In the genomic region with DNA sequence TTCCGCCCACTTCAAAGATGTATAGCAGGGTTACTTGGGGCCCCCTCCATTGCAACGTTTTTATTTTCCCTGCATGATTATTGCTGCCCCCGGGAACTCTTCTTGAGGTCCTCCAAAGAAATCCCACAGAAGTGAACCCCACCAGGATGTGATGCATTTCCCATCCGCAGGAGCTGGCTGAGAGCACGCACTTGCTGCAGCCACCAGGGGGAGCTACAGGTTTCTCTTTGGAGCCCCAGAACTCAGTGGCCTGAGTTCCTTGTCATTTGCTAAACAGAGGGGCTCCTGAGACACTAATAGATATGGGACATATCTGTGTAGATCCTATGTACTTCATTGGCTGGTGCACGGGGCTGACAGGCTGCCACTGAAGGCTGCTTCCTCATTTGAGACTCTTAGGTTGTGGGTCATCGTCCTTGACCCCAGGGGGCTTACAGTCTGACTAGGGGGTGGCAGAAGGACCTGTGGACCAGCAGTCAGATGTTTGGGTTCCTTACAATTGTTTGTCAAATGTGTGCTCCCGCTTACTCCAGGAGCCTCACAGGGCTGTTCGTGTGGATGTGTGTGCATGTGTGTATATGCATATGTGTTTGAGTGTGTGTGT, we compare ENCODE assay signal across 9 cellular contexts. TPM values are rescaled to one million over a fixed set of nuclear protein-coding genes. Genes with fewer than 3 reads are reported as not detected.
DNase-seq lines count a peak whose midpoint lies in the region; ATAC-seq and TF ChIP-seq lines count a peak whose summit lies in the region.
"Had no signal": no experiment of that assay in that cellular context is flagged by ENCODE, and none has a peak within 500 bp of the region (broad histone marks: within the 10 kb centered on the region; RNA-seq: fewer than 3 reads in every experiment).

No MANE protein-coding gene starts in this region.

- no peak overlapping the region for H3K4me3 ChIP-seq in DND-41 (ENCODE audit: low read depth in 1 of 2, low read length in 2 of 2)
- no peak overlapping the region for H3K4me3 ChIP-seq in gastroesophageal sphincter

- no peak overlapping the region for H3K27ac ChIP-seq in DND-41 (ENCODE audit: low read length)
- no peak overlapping the region for H3K27ac ChIP-seq in gastroesophageal sphincter
- H3K27ac ChIP-seq: epithelial cell of prostate had no signal

- TF ChIP-seq EP300 in gastroesophageal sphincter (IDR thresholded peaks at IDR 0.05) = no peak

- H4K20me1 ChIP-seq in DND-41 (ENCODE audit: insufficient read depth, low read length) = no peaks in the 10 kb centered on the region; the same call in 1 of the 2 replicates

- peak; percentile 71 for DNase-seq in DND-41
- DNase-seq in Kasumi-1 (lab: John Stamatoyannopoulos, UW) = peak; percentile 72 to 75
- peak; percentile 67 for DNase-seq in SHP77 treated with DMSO at 0.1 percent for 48 hours (lab: John Stamatoyannopoulos, UW)
- DNase-seq in activated T-helper 9 cell treated with anti-CD3 and anti-CD28 coated beads, Interleukin-2, amount 50 U/mL, for 16 hours (ENCODE audit: low read depth) = peak; percentile 44
- peak; percentile 79 for DNase-seq in pons (ENCODE audit: low spot score)
- DNase-seq in ureter (ENCODE audit: low spot score) = peak; percentile 76

- ATAC-seq in DND-41 (ENCODE audit: insufficient read depth, low read depth) (peak; percentile 93), GM21529 (IDR thresholded peaks at IDR 0.05; ENCODE audit: unreplicated experiment) (peak; percentile 84), gastroesophageal sphincter (peak; percentile 50)

- H3K36me3 ChIP-seq in DND-41 (ENCODE audit: insufficient read depth, low read length) (no peaks in the 10 kb centered on the region), gastroesophageal sphincter (no peaks in the 10 kb centered on the region)

- H3K9ac ChIP-seq in DND-41 (ENCODE audit: low read depth, low read length) = no peak overlapping the region

- no peaks in the 10 kb centered on the region for H3K4me1 ChIP-seq in DND-41 (ENCODE audit: insufficient read depth, low read length)
- no peaks in the 10 kb centered on the region for H3K4me1 ChIP-seq in gastroesophageal sphincter

- no peaks in the 10 kb centered on the region for H3K79me2 ChIP-seq in DND-41 (ENCODE audit: insufficient read depth, low read length)

- TF ChIP-seq POLR2A in gastroesophageal sphincter (IDR thresholded peaks at IDR 0.05) = no peak

- H2AFZ ChIP-seq in DND-41 (ENCODE audit: low read depth, low read length) = no peak overlapping the region

- H3K27me3 ChIP-seq in DND-41 (ENCODE audit: insufficient read depth, low read length, poor library complexity) (no peaks in the 10 kb centered on the region), gastroesophageal sphincter (peaks cover 42% of the 10 kb centered on the region)

- H3K4me2 ChIP-seq in DND-41 (ENCODE audit: insufficient read depth, low read length) = no peak overlapping the region

- WGBS in gastroesophageal sphincter (ENCODE audit: low coverage in 1 of 2), 2 donors = 8 to 15% methylated on average over 2 to 5 of the region's 9 CpGs

- TF ChIP-seq CTCF in DND-41 (IDR thresholded peaks at IDR 0.05; ENCODE audit: borderline replicate concordance, extremely low read depth, low read length, poor library complexity, severe bottlenecking) (peak; percentile 92), gastroesophageal sphincter (IDR thresholded peaks at IDR 0.05) (peak in 3 of 4 experiments; percentile 74 to 89 (median 83))

- H3K9me3 ChIP-seq in DND-41 (ENCODE audit: insufficient read depth, low read length, severe bottlenecking) (no peaks in the 10 kb centered on the region), gastroesophageal sphincter (no peaks in the 10 kb centered on the region)

RNA-seq across cellular contexts. Expression of a gene that starts 52.3 kb away (rescaled TPM):
- total RNA-seq in gastroesophageal sphincter (under 1 TPM in 3 of 4 donors, not detected in 1; 0.20 to 0.67 (median 0.58) TPM), ureter (0.73 TPM)

RNA-seq across cellular contexts. Expression of a gene that starts 54.6 kb away (rescaled TPM):
- total RNA-seq in gastroesophageal sphincter = 10 to 100 TPM; 12.3 to 26.3 (median 20.6) TPM
- 15.7 TPM for total RNA-seq in ureter
